1 cellular context compared by ENCODE assay signal in genomic region chr17:193841-194806, GRCh38.
TF ChIP-seq lines count a peak whose summit lies in the region.

No MANE protein-coding gene starts in this region.

TF ChIP-seq in HEK293, 187 proteins besides CTCF, POLR2A, EP300 and RAD21 (continued from another document):
- TF ChIP-seq ZNF704 (tag by site-specific recombination; IDR thresholded peaks at IDR 0.05) (no peak), ZFHX2 (tag by site-specific recombination; conservative IDR thresholded peaks at IDR 0.05) (peak; percentile 75), ZNF335 (tag by site-specific recombination; conservative IDR thresholded peaks at IDR 0.05) (peak; percentile 31), ZNF624 (tag by site-specific recombination; IDR thresholded peaks at IDR 0.05) (no peak), ZBTB20 (tag by site-specific recombination; IDR thresholded peaks at IDR 0.05) (peak; percentile 39; the same call in 1 of the 2 replicates), GLIS2 (tag by site-specific recombination; IDR thresholded peaks at IDR 0.05) (peak; percentile 70), PRDM10 (tag by site-specific recombination; IDR thresholded peaks at IDR 0.05) (peak; percentile 73), IKZF3 (tag by site-specific recombination; IDR thresholded peaks at IDR 0.05) (0 out of 2 replicates have a peak, but pooled peaks have one; percentile 33), RBAK (tag by site-specific recombination; IDR thresholded peaks at IDR 0.05) (no peak), ZNF501 (tag by site-specific recombination; IDR thresholded peaks at IDR 0.05) (0 out of 2 replicates have a peak, but pooled peaks have one; percentile 43), SP3 (tag by site-specific recombination; IDR thresholded peaks at IDR 0.05) (no peak), ZNF623 (tag by site-specific recombination; IDR thresholded peaks at IDR 0.05) (peak; percentile 89), TSHZ1 (tag by site-specific recombination; IDR thresholded peaks at IDR 0.05; ENCODE audit: borderline replicate concordance) (peak; percentile 80; the same call in 1 of the 2 replicates), SP2 (tag by site-specific recombination; IDR thresholded peaks at IDR 0.05) (peak; percentile 62), WT1 (tag by site-specific recombination; IDR thresholded peaks at IDR 0.05) (peak; percentile 93), EGR2 (tag by site-specific recombination; IDR thresholded peaks at IDR 0.05; ENCODE audit: low read depth) (peak; percentile 84), ZNF341 (tag by site-specific recombination; IDR thresholded peaks at IDR 0.05; ENCODE audit: low read depth) (peak; percentile 63; the same call in 1 of the 2 replicates)
TF ChIP-seq in HEK293: peak in this region for 21.
